16 cellular contexts compared by ENCODE assay signal in the genomic region with DNA sequence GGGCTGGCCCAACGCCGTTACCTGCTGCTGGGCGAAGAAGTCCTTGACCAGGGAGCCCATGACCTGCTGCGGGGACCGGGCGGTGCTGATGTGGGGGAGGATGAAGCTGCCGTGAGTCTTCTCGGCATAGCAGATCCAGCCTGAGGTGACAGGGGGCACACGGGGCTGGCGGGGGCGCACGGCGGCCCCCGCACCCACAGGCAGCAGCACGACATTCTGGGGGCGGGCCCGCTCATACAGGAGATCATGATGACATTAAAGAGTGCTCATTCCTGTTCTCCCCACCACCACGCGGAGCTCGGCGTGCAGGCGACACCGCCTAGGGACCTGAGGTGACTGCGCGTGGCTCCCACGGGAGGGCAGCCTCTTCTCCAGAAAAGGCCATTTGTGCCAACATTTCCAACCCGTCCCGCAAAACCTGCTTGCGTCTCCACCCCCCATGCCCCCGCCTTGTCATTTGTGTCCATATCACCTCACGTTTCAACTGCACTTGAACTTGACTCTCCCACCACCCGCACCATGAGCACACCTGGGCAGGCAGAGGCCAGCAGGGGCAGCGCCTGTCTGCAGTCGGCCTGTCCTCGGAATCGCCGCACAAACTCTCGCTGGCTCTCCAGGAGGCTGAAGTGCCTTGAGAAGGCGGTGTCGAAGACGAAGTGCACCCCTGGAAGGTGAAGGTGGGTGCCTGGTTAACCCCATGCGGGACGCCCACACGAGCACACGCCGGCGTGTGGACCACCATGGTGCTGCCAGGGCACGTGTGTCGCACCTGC. TPM values are rescaled to one million over a fixed set of nuclear protein-coding genes. Genes with fewer than 3 reads are reported as not detected.
"Had no signal": no experiment of that assay in that cellular context is flagged by ENCODE, and none has a peak within 500 bp of the region (broad histone marks: within the 10 kb centered on the region; RNA-seq: fewer than 3 reads in every experiment).

No MANE protein-coding gene starts in this region.

- H3K4me2 ChIP-seq: smooth muscle cell had no signal

- H3K27me3 Mint-ChIP-seq: activated CD4-positive, alpha-beta memory T cell treated with anti-CD3 and anti-CD28 coated beads for 36 hours; activated T-cell treated with anti-CD3 and anti-CD28 coated beads, Interleukin-2, amount 50 U/mL, for 24 hours; stimulated activated memory B cell treated with anti-CD40 and anti-IgM and Interleukin-4, amounts not matched to agents 10 μg/mL and 1 μg/mL and 100 μg/mL, for 72 hours had no signal

- DNase-seq: erythroblast; left ventricle myocardium superior; psoas muscle; stimulated activated CD4-positive, alpha-beta T cell treated with anti-CD3 and anti-CD28 coated beads, Interleukin-4, amount 100 ng/mL, for 24 hours had no signal

- H3K27ac Mint-ChIP-seq: T-helper 2 cell treated with Interferon-gamma antibody and Interleukin-4, amounts not matched to agents 5 μg/mL and 100 μg/mL, for 36 hours; WTC11 had no signal

- H3K4me3 ChIP-seq: body of pancreas, dorsolateral prefrontal cortex, psoas muscle, right lobe of liver, smooth muscle cell, thoracic aorta, upper lobe of left lung had no signal

- H3K4me3 Mint-ChIP-seq: activated CD4-positive, alpha-beta memory T cell treated with anti-CD3 and anti-CD28 coated beads for 36 hours; stimulated activated memory B cell treated with anti-CD40 and anti-IgM and Interleukin-4, amounts not matched to agents 10 μg/mL and 1 μg/mL and 100 μg/mL, for 72 hours; T-helper 2 cell treated with Interferon-gamma antibody and Interleukin-4, amounts not matched to agents 5 μg/mL and 100 μg/mL, for 36 hours; WTC11 had no signal

- ATAC-seq: body of pancreas; left ventricle myocardium superior; psoas muscle; stimulated activated memory B cell treated with anti-CD40 and anti-IgM and Interleukin-4, amounts not matched to agents 10 μg/mL and 1 μg/mL and 100 μg/mL, for 72 hours; WTC11 had no signal

- H3K4me1 ChIP-seq: psoas muscle, upper lobe of left lung had no signal

- H3K9me3 ChIP-seq: body of pancreas, psoas muscle, right lobe of liver, thoracic aorta, upper lobe of left lung had no signal

- H3K9me3 Mint-ChIP-seq: activated CD4-positive, alpha-beta memory T cell treated with anti-CD3 and anti-CD28 coated beads for 36 hours; activated T-cell treated with anti-CD3 and anti-CD28 coated beads, Interleukin-2, amount 50 U/mL, for 24 hours; activated T-helper 2 cell treated with anti-CD3 and anti-CD28 coated beads, Interferon-gamma antibody, Interleukin-2, Interleukin-4, amounts not matched to agents 10 μg/mL and 5 μg/mL and 100 μg/mL, durations not matched to agents 14 hours and 24 hours and 36 hours; stimulated activated memory B cell treated with anti-CD40 and anti-IgM and Interleukin-4, amounts not matched to agents 10 μg/mL and 1 μg/mL and 100 μg/mL, for 72 hours; T-helper 2 cell treated with Interferon-gamma antibody and Interleukin-4, amounts not matched to agents 5 μg/mL and 100 μg/mL, for 36 hours; WTC11 had no signal

- H3K27ac ChIP-seq: body of pancreas, psoas muscle, right lobe of liver, thoracic aorta, upper lobe of left lung had no signal

- H3K27me3 ChIP-seq: body of pancreas, dorsolateral prefrontal cortex, right lobe of liver, upper lobe of left lung had no signal

RNA-seq across cellular contexts. Expression of gene CCDC78, which starts 8.2 kb away (rescaled TPM):
- total RNA-seq: body of pancreas had no signal
